ENCODE assay signal across 25 cellular contexts in genomic region chr18:604771-605170, GRCh38. TPM values are rescaled to one million over a fixed set of nuclear protein-coding genes. Genes with fewer than 3 reads are reported as not detected.
"Had no signal": no experiment of that assay in that cellular context is flagged by ENCODE, and none has a peak within 500 bp of the region (broad histone marks: within the 10 kb centered on the region; RNA-seq: fewer than 3 reads in every experiment).

No MANE protein-coding gene starts in this region.

- H3K36me3 ChIP-seq: esophagus muscularis mucosa, gastrocnemius medialis, heart right ventricle, sigmoid colon, upper lobe of left lung, uterus had no signal

- H3K4me3 Mint-ChIP-seq: naive thymus-derived CD8-positive, alpha-beta T cell had no signal

- H3K27ac ChIP-seq: esophagus muscularis mucosa, gastrocnemius medialis, heart right ventricle, sigmoid colon, skin epidermis, upper lobe of left lung, uterus had no signal

- H3K9me3 Mint-ChIP-seq: naive thymus-derived CD8-positive, alpha-beta T cell had no signal

- FAIRE-seq: endometrium, islet of Langerhans had no signal

- H3K27me3 ChIP-seq: esophagus muscularis mucosa, gastrocnemius medialis, sigmoid colon, upper lobe of left lung, uterus had no signal

- ATAC-seq: gastrocnemius medialis; heart right ventricle; mucosa of descending colon; naive thymus-derived CD8-positive, alpha-beta T cell had no signal

- H3K27ac Mint-ChIP-seq: naive thymus-derived CD8-positive, alpha-beta T cell had no signal

- H3K36me3 Mint-ChIP-seq: naive thymus-derived CD8-positive, alpha-beta T cell had no signal

- DNase-seq: effector memory CD4-positive, alpha-beta T cell; gastrocnemius medialis; heart right ventricle; hypothalamus; kidney glomerular epithelial cell; mucosa of descending colon; naive thymus-derived CD8-positive, alpha-beta T cell; posterior cingulate gyrus; sigmoid colon; stimulated activated CD4-positive, alpha-beta T cell treated with anti-CD3 and anti-CD28 coated beads, Interleukin-2, amount 100 ng/mL, for 24 hours; stimulated activated naive CD4-positive, alpha-beta T cell; upper lobe of left lung; uterus had no signal

- H3K4me1 ChIP-seq: esophagus muscularis mucosa, gastrocnemius medialis, heart right ventricle, sigmoid colon, upper lobe of left lung, uterus had no signal

- H3K4me3 ChIP-seq: esophagus muscularis mucosa, gastrocnemius medialis, heart right ventricle, mucosa of descending colon, sigmoid colon, skin epidermis, upper lobe of left lung, uterus had no signal

- H3K9me3 ChIP-seq: esophagus muscularis mucosa, gastrocnemius medialis, heart right ventricle, mucosa of descending colon, sigmoid colon, upper lobe of left lung, uterus had no signal

- H3K4me1 Mint-ChIP-seq: naive thymus-derived CD8-positive, alpha-beta T cell had no signal

RNA-seq across cellular contexts. Expression of gene CLUL1, which starts 8.0 kb away (rescaled TPM):
- total RNA-seq: fibroblast of villous mesenchyme, heart right ventricle, liver, lung microvascular endothelial cell, mesenteric fat pad, mucosa of descending colon, pulmonary artery endothelial cell had no signal
- polyA plus RNA-seq: heart right ventricle had no signal

RNA-seq across cellular contexts. Expression of gene CETN1, which starts 24.6 kb away (rescaled TPM):
- total RNA-seq: esophagus muscularis mucosa; fibroblast of villous mesenchyme; gastrocnemius medialis; heart right ventricle; liver; lung microvascular endothelial cell; mesenteric fat pad; mucosa of descending colon; naive thymus-derived CD8-positive, alpha-beta T cell; osteocyte; pulmonary artery endothelial cell; sigmoid colon; upper lobe of left lung; uterus had no signal
- polyA plus RNA-seq: heart right ventricle; liver; naive thymus-derived CD8-positive, alpha-beta T cell; neural cell; sigmoid colon; thymus had no signal

RNA-seq across cellular contexts. Expression of gene TYMS, which starts 52.7 kb away (rescaled TPM):
- total RNA-seq: naive thymus-derived CD8-positive, alpha-beta T cell had no signal
